ENCODE assay signal across 7 cellular contexts in the genomic region with DNA sequence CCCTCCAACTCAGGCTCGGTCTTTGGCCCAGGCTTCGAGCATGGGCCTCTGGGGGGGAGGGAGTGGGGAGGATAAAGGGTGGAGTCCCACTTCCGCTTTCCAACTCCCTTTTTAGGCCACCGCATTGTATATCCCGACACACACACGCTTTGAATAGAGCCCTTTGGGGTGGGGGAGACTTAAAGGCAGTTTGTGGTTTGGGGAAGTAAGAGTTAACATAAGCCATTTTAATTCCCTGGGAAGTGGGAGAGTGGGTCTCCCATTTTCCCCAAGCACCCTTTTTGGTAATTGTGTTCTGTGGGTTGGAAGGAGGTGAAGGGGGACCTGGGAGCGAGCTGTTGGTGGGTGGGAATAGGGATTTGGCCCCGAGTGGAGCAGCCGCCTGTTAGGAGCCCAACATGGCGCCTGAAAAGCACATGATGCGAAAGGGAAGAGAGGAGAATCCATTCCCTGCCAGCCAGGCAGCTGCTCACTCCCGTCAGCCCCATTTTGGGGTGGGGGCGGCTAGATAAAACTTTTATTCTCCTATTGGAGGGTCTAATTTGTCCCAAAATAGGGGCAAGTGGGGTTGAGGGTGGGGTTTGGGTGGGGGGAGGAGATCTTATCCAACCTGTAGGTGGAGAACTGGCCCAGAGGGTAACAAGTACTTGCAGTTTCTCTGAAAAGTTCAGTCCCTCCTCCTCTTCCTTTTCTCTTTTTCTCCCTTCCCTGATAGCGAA. TPM values are rescaled to one million over a fixed set of nuclear protein-coding genes. Genes with fewer than 3 reads are reported as not detected.
DNase-seq lines count a peak whose midpoint lies in the region; ATAC-seq and TF ChIP-seq lines count a peak whose summit lies in the region.

No MANE protein-coding gene starts in this region.

- H3K27me3 Mint-ChIP-seq in WTC11 (ENCODE audit: low read depth), result no peaks in the 10 kb centered on the region

- H3K27ac Mint-ChIP-seq in WTC11, result peak overlapping the region; percentile 100

- H3K36me3 Mint-ChIP-seq in WTC11, result peaks cover 26% of the 10 kb centered on the region

- CTCF ChIA-PET in WTC11 (lab: Charles Lee), result interaction anchor here (1.6 kb wide), 1 partner anchor 128 kb away, joined by 3 read pairs; the partner anchor contains the start of gene CCDC90B

- peaks cover 29% of the 10 kb centered on the region for H3K4me1 Mint-ChIP-seq in WTC11

- DNase-seq in GM13976 (ENCODE audit: low spot score), result peak; percentile 41
- peak; percentile 7 for DNase-seq in NCI-H1694 (lab: John Stamatoyannopoulos, UW)
- peak; percentile 24 for DNase-seq in WTC11 (ENCODE audit: low spot score)
- DNase-seq in cerebellar cortex (ENCODE audit: low spot score), result peak; percentile 57
- peak; percentile 42 for DNase-seq in kidney glomerular epithelial cell (lab: John Stamatoyannopoulos, UW)
- peak; percentile 30 for DNase-seq in stimulated activated CD4-positive, alpha-beta T cell treated with anti-CD3 and anti-CD28 coated beads, Interleukin-15, amount 100 ng/mL, for 48 hours (ENCODE audit: low read depth in 2 of 2)

- in situ Hi-C loops in GM13976 (cut with MboI; ENCODE audit: low sequenced_read_pairs, unreplicated experiment), result no loop called here

- POLR2A ChIA-PET in WTC11 (lab: Charles Lee), result interaction anchor here (0.9 to 3.1 kb wide), 7 partner anchors 10 to 290 kb away, joined by 3 to 46 read pairs (median 4); partner anchors contain the start of genes ANKRD42, DDIAS, PRCP and RAB30

- H3K4me3 Mint-ChIP-seq in WTC11, result peak overlapping the region; percentile 99

- ATAC-seq in WTC11, result no peak
- no peak for ATAC-seq in GM18502 (IDR thresholded peaks at IDR 0.05; ENCODE audit: poor library complexity, unreplicated experiment)

- TF ChIP-seq CTCF in GM13976 (IDR thresholded peaks at IDR 0.05; ENCODE audit: borderline replicate concordance, control extremely low read depth, extremely low read depth, insufficient read depth, missing control alignments), result no peak
- no peak for TF ChIP-seq CTCF in WTC11 (IDR thresholded peaks at IDR 0.05)

- no peaks in the 10 kb centered on the region for H3K9me3 Mint-ChIP-seq in WTC11

TF ChIP-seq in WTC11, 78 proteins besides CTCF, POLR2A, EP300 and RAD21:
- TF ChIP-seq ATF2 (CRISPR knock-in tag; IDR thresholded peaks at IDR 0.05; ENCODE audit: borderline replicate concordance, low read depth) (no peak), TEAD4 (CRISPR knock-in tag; IDR thresholded peaks at IDR 0.05) (no peak), KAT7 (CRISPR knock-in tag; IDR thresholded peaks at IDR 0.05; ENCODE audit: borderline replicate concordance) (peak; percentile 28; the same call in 1 of the 2 replicates)
- TF ChIP-seq, protein P1, sequence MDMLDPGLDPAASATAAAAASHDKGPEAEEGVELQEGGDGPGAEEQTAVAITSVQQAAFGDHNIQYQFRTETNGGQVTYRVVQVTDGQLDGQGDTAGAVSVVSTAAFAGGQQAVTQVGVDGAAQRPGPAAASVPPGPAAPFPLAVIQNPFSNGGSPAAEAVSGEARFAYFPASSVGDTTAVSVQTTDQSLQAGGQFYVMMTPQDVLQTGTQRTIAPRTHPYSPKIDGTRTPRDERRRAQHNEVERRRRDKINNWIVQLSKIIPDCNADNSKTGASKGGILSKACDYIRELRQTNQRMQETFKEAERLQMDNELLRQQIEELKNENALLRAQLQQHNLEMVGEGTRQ (CRISPR knock-in tag; IDR thresholded peaks at IDR 0.05), result peak; percentile 22; the same call in 1 of the 2 replicates

RNA-seq across cellular contexts. Expression of gene PCF11, which starts 1.0 kb away (rescaled TPM):
- total RNA-seq in WTC11 (2021), result 46.1 to 56.2 TPM (median 46.5 TPM) in 3 replicates

RNA-seq across cellular contexts. Expression of gene ANKRD42, which starts 35.6 kb away (rescaled TPM):
- total RNA-seq in WTC11 (2021), result 5.7 to 6.6 TPM (median 5.8 TPM) in 3 replicates

Comparison
In these comparisons a context has a peak if more than half of its experiments do, and no peak if none do; other contexts are left out.
1. DNase-seq: peak in every context shown above with its lines; median percentile 57 in cerebellar cortex; 42 in kidney glomerular epithelial cell; 41 in GM13976; 30 in stimulated activated CD4-positive, alpha-beta T cell treated with anti-CD3 and anti-CD28 coated beads, Interleukin-15, amount 100 ng/mL, for 48 hours; 24 in WTC11; 7 in NCI-H1694.